2 cellular contexts compared by ENCODE assay signal in genomic region chr12:89117448-89118034, GRCh38.
TF ChIP-seq lines count a peak whose summit lies in the region.

No MANE protein-coding gene starts in this region.

TF ChIP-seq in A549, 52 proteins besides CTCF, POLR2A, EP300 and RAD21 (continued from another document):
- no peak for TF ChIP-seq REST (IDR thresholded peaks at IDR 0.05)

TF ChIP-seq in SK-N-SH, 30 proteins besides CTCF, POLR2A, EP300 and RAD21 (continued from another document):
- no peak for TF ChIP-seq USF1 (IDR thresholded peaks at IDR 0.05; ENCODE audit: borderline replicate concordance, low read depth)
TF ChIP-seq in SK-N-SH: peak in this region for 1.
